ENCODE assay signal across 1 cellular context in genomic region chr3:14926592-14926991, GRCh38.
TF ChIP-seq lines count a peak whose summit lies in the region.

No MANE protein-coding gene starts in this region.

TF ChIP-seq in HepG2, 621 proteins besides CTCF, POLR2A, EP300 and RAD21 (continued from another document):
- peak; percentile 57; the same call in 1 of the 2 replicates for TF ChIP-seq THRA (CRISPR knock-in tag; IDR thresholded peaks at IDR 0.05; ENCODE audit: borderline replicate concordance)
